25 cellular contexts compared by ENCODE assay signal in genomic region chr11:57700425-57700824, GRCh38. TPM values are rescaled to one million over a fixed set of nuclear protein-coding genes. Genes with fewer than 3 reads are reported as not detected.
DNase-seq lines count a peak whose midpoint lies in the region; ATAC-seq, FAIRE-seq and TF ChIP-seq lines count a peak whose summit lies in the region.
"Had no signal": no experiment of that assay in that cellular context is flagged by ENCODE, and none has a peak within 500 bp of the region (broad histone marks: within the 10 kb centered on the region; RNA-seq: fewer than 3 reads in every experiment).

No MANE protein-coding gene starts in this region.

- TF ChIP-seq CTCF in WERI-Rb-1 (IDR thresholded peaks at IDR 0.05; ENCODE audit: low read depth, low read length): peak; percentile 42; the same call in 1 of the 2 replicates
- no peak for TF ChIP-seq CTCF in kidney (IDR thresholded peaks at IDR 0.05; ENCODE audit: borderline replicate concordance, extremely low read depth, insufficient read depth)

- H3K36me3 Mint-ChIP-seq in activated T-cell treated with anti-CD3 and anti-CD28 coated beads, Interleukin-2, amount 50 U/mL, for 24 hours (ENCODE audit: low read depth): peaks cover 92% of the 10 kb centered on the region
- peaks cover 9 to 18% of the 10 kb centered on the region in 2 donors for H3K36me3 Mint-ChIP-seq in activated T-cell treated with anti-CD3 and anti-CD28 coated beads, Interleukin-2, amount 50 U/mL, for 72 hours (ENCODE audit: insufficient read depth in 2 of 2)

- no peak overlapping the region for H3K27ac ChIP-seq in WERI-Rb-1
- no peak overlapping the region for H3K27ac ChIP-seq in mesendoderm (ENCODE audit: low read depth, low read length)
- H3K27ac ChIP-seq in kidney (ENCODE audit: low read depth in 2 of 2, low read length in 2 of 2): no peak overlapping the region
- H3K27ac ChIP-seq in SJCRH30: no peak overlapping the region
- H3K27ac ChIP-seq: SK-N-MC had no signal

- no peaks in the 10 kb centered on the region for H3K27me3 ChIP-seq in WERI-Rb-1 (ENCODE audit: insufficient read depth, low read depth, severe bottlenecking)
- H3K27me3 ChIP-seq in mesendoderm (ENCODE audit: insufficient read depth, low read length, poor library complexity): no peaks in the 10 kb centered on the region
- H3K27me3 ChIP-seq in SJCRH30: no peaks in the 10 kb centered on the region

- no peak overlapping the region for H3K4me3 Mint-ChIP-seq in activated T-cell treated with anti-CD3 and anti-CD28 coated beads, Interleukin-2, amount 50 U/mL, for 24 hours
- H3K4me3 Mint-ChIP-seq in activated T-cell treated with anti-CD3 and anti-CD28 coated beads, Interleukin-2, amount 50 U/mL, for 72 hours: no peak overlapping the region
- H3K4me3 Mint-ChIP-seq: CD8-positive, alpha-beta T cell; IgD-negative memory B cell had no signal

- no peaks in the 10 kb centered on the region for H3K9me3 Mint-ChIP-seq in activated T-cell treated with anti-CD3 and anti-CD28 coated beads, Interleukin-2, amount 50 U/mL, for 24 hours
- H3K9me3 Mint-ChIP-seq in activated T-cell treated with anti-CD3 and anti-CD28 coated beads, Interleukin-2, amount 50 U/mL, for 72 hours: no peaks in the 10 kb centered on the region
- H3K9me3 Mint-ChIP-seq: CD8-positive, alpha-beta T cell; IgD-negative memory B cell had no signal

- H3K9ac ChIP-seq in mesendoderm (ENCODE audit: low read length) (no peak overlapping the region), kidney (ENCODE audit: low read length in 2 of 2) (no peak overlapping the region)

- H3K79me1 ChIP-seq in mesendoderm (ENCODE audit: low read length): no peaks in the 10 kb centered on the region

- H3K4me1 ChIP-seq in mesendoderm (ENCODE audit: control insufficient read depth, low read depth, low read length) (no peaks in the 10 kb centered on the region), kidney (ENCODE audit: control insufficient read depth in 1 of 2, insufficient read depth in 1 of 2, low read depth in 1 of 2, low read length in 2 of 2) (no peaks in the 10 kb centered on the region), SJCRH30 (no peaks in the 10 kb centered on the region)

- peaks cover 70% of the 10 kb centered on the region for H3K36me3 ChIP-seq in WERI-Rb-1
- peaks cover 21% of the 10 kb centered on the region for H3K36me3 ChIP-seq in mesendoderm (ENCODE audit: control insufficient read depth, insufficient read depth, low read length)
- H3K36me3 ChIP-seq in kidney (ENCODE audit: control insufficient read depth in 1 of 2, insufficient read depth in 2 of 2, low read length in 2 of 2): peaks cover 41 to 57% of the 10 kb centered on the region in 2 donors
- peaks cover 70% of the 10 kb centered on the region for H3K36me3 ChIP-seq in SJCRH30

- no peak overlapping the region for H3K56ac ChIP-seq in mesendoderm (ENCODE audit: low read length)

- no peaks in the 10 kb centered on the region for H3K4me1 Mint-ChIP-seq in activated T-cell treated with anti-CD3 and anti-CD28 coated beads, Interleukin-2, amount 50 U/mL, for 24 hours (ENCODE audit: low read depth)
- H3K4me1 Mint-ChIP-seq in activated T-cell treated with anti-CD3 and anti-CD28 coated beads, Interleukin-2, amount 50 U/mL, for 72 hours (ENCODE audit: low read depth): no peaks in the 10 kb centered on the region

- H2BK120ac ChIP-seq in mesendoderm (ENCODE audit: low read depth, low read length): no peak overlapping the region

- H2BK15ac ChIP-seq in mesendoderm (replicated peaks; ENCODE audit: low read depth): no peak overlapping the region

- H2BK5ac ChIP-seq in mesendoderm (ENCODE audit: low read length): no peak overlapping the region

- H2AK5ac ChIP-seq in mesendoderm (ENCODE audit: low read length): no peak overlapping the region

- FAIRE-seq in kidney (lab: Jason Lieb, UNC): no peak
- FAIRE-seq: GM19239 had no signal

- no peak for ATAC-seq in activated T-cell treated with anti-CD3 and anti-CD28 coated beads, Interleukin-2, amount 50 U/mL, for 72 hours (replicated peaks in 1 of 2)
- no peak for ATAC-seq in GM21423 (IDR thresholded peaks at IDR 0.05; ENCODE audit: unreplicated experiment)
- ATAC-seq: CD8-positive, alpha-beta T cell had no signal

- no peak overlapping the region for H3K18ac ChIP-seq in mesendoderm (ENCODE audit: low read length)

- no CpG with 5 or more reads among the region's 3 CpGs for WGBS in mesendoderm (ENCODE audit: extremely low coverage, insufficient coverage, low lambda C conversion rate)

- no peak overlapping the region for H4K5ac ChIP-seq in mesendoderm (ENCODE audit: low read length)

- no peak overlapping the region for H4K8ac ChIP-seq in mesendoderm (ENCODE audit: low read depth, low read length)

- no peak for DNase-seq in activated T-cell treated with anti-CD3 and anti-CD28 coated beads, Interleukin-2, amount 50 U/mL, for 24 hours
- no peak for DNase-seq in activated T-cell treated with anti-CD3 and anti-CD28 coated beads, Interleukin-2, amount 50 U/mL, for 72 hours
- peak; percentile 17 for DNase-seq in WERI-Rb-1
- DNase-seq in mesendoderm: peak; percentile 27
- no peak for DNase-seq in kidney
- DNase-seq in SJCRH30: no peak
- no peak for DNase-seq in SIG-M5 treated with dmso at 0.1 percent for 504 hours (lab: John Stamatoyannopoulos, UW; ENCODE audit: unreplicated experiment)
- DNase-seq: AML-193; C1 segment of cervical spinal cord; CD8-positive, alpha-beta T cell; DMS53; GF-D8; HCEC 1CT; NCI-H1105 treated with DMSO at 0.1 percent for 48 hours; NCI-H1694; NCI-H2081; NCI-H2171; NCI-H524 treated with DMSO at 0.1 percent for 48 hours; OCI-M1; Right ventricle myocardium superior; SW 1271 had no signal

- H3K27me3 Mint-ChIP-seq in activated T-cell treated with anti-CD3 and anti-CD28 coated beads, Interleukin-2, amount 50 U/mL, for 24 hours: no peaks in the 10 kb centered on the region
- no peaks in the 10 kb centered on the region for H3K27me3 Mint-ChIP-seq in activated T-cell treated with anti-CD3 and anti-CD28 coated beads, Interleukin-2, amount 50 U/mL, for 72 hours (ENCODE audit: low read depth)
- H3K27me3 Mint-ChIP-seq: IgD-negative memory B cell had no signal

- no peak overlapping the region for H3K4me3 ChIP-seq in WERI-Rb-1 (ENCODE audit: low read depth, low read length)
- H3K4me3 ChIP-seq in mesendoderm (ENCODE audit: low read length): no peak overlapping the region
- H3K4me3 ChIP-seq in kidney (ENCODE audit: low read length in 2 of 2): no peak overlapping the region
- no peak overlapping the region for H3K4me3 ChIP-seq in SJCRH30
- H3K4me3 ChIP-seq: SK-N-MC had no signal

- no peaks in the 10 kb centered on the region for H3K79me2 ChIP-seq in mesendoderm (ENCODE audit: control insufficient read depth, insufficient read depth, low read length)

- H3K27ac Mint-ChIP-seq in activated T-cell treated with anti-CD3 and anti-CD28 coated beads, Interleukin-2, amount 50 U/mL, for 24 hours: peak overlapping the region; percentile 20
- H3K27ac Mint-ChIP-seq in activated T-cell treated with anti-CD3 and anti-CD28 coated beads, Interleukin-2, amount 50 U/mL, for 72 hours: no peak overlapping the region
- H3K27ac Mint-ChIP-seq: CD8-positive, alpha-beta T cell had no signal

- intact Hi-C loops in kidney (cut with DNase I): no loop called here

- no peaks in the 10 kb centered on the region for H3K9me3 ChIP-seq in WERI-Rb-1 (ENCODE audit: severe bottlenecking)
- H3K9me3 ChIP-seq in kidney (ENCODE audit: control insufficient read depth in 1 of 2, low read length in 2 of 2): no peaks in the 10 kb centered on the region
- no peaks in the 10 kb centered on the region for H3K9me3 ChIP-seq in SJCRH30 (replicated peaks)

- H3K4ac ChIP-seq in mesendoderm (ENCODE audit: low read depth, low read length): no peak overlapping the region

- no peak overlapping the region for H3K23ac ChIP-seq in mesendoderm (ENCODE audit: low read length)

- H3K4me2 ChIP-seq in mesendoderm (ENCODE audit: low read length): no peak overlapping the region

RNA-seq across cellular contexts. Expression of gene MED19, which starts 11.6 kb away (rescaled TPM):
- total RNA-seq in activated T-cell treated with anti-CD3 and anti-CD28 coated beads, Interleukin-2, amount 50 U/mL, for 72 hours: 10 to 100 TPM; 19.8 to 20.0 TPM
- polyA plus RNA-seq in mesendoderm (2013, experiment 1 of 2): 28.2 TPM
- polyA plus RNA-seq in mesendoderm (2013, experiment 2 of 2): 29.3 TPM
- total RNA-seq in kidney: 15.2 TPM
- polyA plus RNA-seq in kidney (ENCODE audit: insufficient read depth, low read depth, low replicate concordance): 26.1 TPM
- total RNA-seq in SJCRH30 (2014; rRNA removed; shearing (Covaris generic)): 28.1 and 28.6 TPM in 2 replicates

RNA-seq across cellular contexts. Expression of gene TMX2, which starts 12.0 kb away (rescaled TPM):
- 10 to 100 TPM; 54.2 to 69.8 TPM for total RNA-seq in activated T-cell treated with anti-CD3 and anti-CD28 coated beads, Interleukin-2, amount 50 U/mL, for 72 hours
- polyA plus RNA-seq in mesendoderm (2013, experiment 1 of 2): 92.4 TPM
- 92.7 TPM for polyA plus RNA-seq in mesendoderm (2013, experiment 2 of 2)
- 86.1 TPM for total RNA-seq in kidney
- polyA plus RNA-seq in kidney (ENCODE audit: insufficient read depth, low read depth, low replicate concordance): 133 TPM
- total RNA-seq in SJCRH30 (2014; rRNA removed; shearing (Covaris generic)): 125 and 132 TPM in 2 replicates

RNA-seq across cellular contexts. Expression of gene ZDHHC5, which starts 32.5 kb away (rescaled TPM):
- 10 to 100 TPM; 62.8 to 62.9 TPM for total RNA-seq in activated T-cell treated with anti-CD3 and anti-CD28 coated beads, Interleukin-2, amount 50 U/mL, for 72 hours
- 44.7 TPM for polyA plus RNA-seq in mesendoderm (2013, experiment 1 of 2)
- 42.1 TPM for polyA plus RNA-seq in mesendoderm (2013, experiment 2 of 2)
- total RNA-seq in kidney: 90.2 TPM
- polyA plus RNA-seq in kidney (ENCODE audit: insufficient read depth, low read depth, low replicate concordance): 28.3 TPM
- total RNA-seq in SJCRH30 (2014; rRNA removed; shearing (Covaris generic)): 45.6 and 46.6 TPM in 2 replicates

RNA-seq across cellular contexts. Expression of gene SELENOH, which starts 40.9 kb away (rescaled TPM):
- total RNA-seq in activated T-cell treated with anti-CD3 and anti-CD28 coated beads, Interleukin-2, amount 50 U/mL, for 72 hours: 100 to 1,000 TPM; 147 to 162 TPM
- 373 TPM for polyA plus RNA-seq in mesendoderm (2013, experiment 1 of 2)
- polyA plus RNA-seq in mesendoderm (2013, experiment 2 of 2): 375 TPM
- 115 TPM for total RNA-seq in kidney
- 159 TPM for polyA plus RNA-seq in kidney (ENCODE audit: insufficient read depth, low read depth, low replicate concordance)
- total RNA-seq in SJCRH30 (2014; rRNA removed; shearing (Covaris generic)): 116 and 133 TPM in 2 replicates

RNA-seq across cellular contexts. Expression of gene CLP1, which starts 42.9 kb away (rescaled TPM):
- 10 to 100 TPM; 15.1 to 16.1 TPM for total RNA-seq in activated T-cell treated with anti-CD3 and anti-CD28 coated beads, Interleukin-2, amount 50 U/mL, for 72 hours
- 17.4 TPM for polyA plus RNA-seq in mesendoderm (2013, experiment 1 of 2)
- polyA plus RNA-seq in mesendoderm (2013, experiment 2 of 2): 16.2 TPM
- total RNA-seq in kidney: 12.2 TPM
- polyA plus RNA-seq in kidney (ENCODE audit: insufficient read depth, low read depth, low replicate concordance): 8.5 TPM
- total RNA-seq in SJCRH30 (2014; rRNA removed; shearing (Covaris generic)): 26.5 and 27.4 TPM in 2 replicates

Comparison
In these comparisons a context has a peak if more than half of its experiments do, and no peak if none do; other contexts are left out.
1. DNase-seq: peak in WERI-Rb-1 (single experiment) and mesendoderm (single experiment); none in activated T-cell treated with anti-CD3 and anti-CD28 coated beads, Interleukin-2, amount 50 U/mL, for 24 hours (single experiment), activated T-cell treated with anti-CD3 and anti-CD28 coated beads, Interleukin-2, amount 50 U/mL, for 72 hours (0 of 2), kidney (single experiment), SJCRH30 (0 of 2) and SIG-M5 treated with dmso at 0.1 percent for 504 hours (single experiment).